15 cellular contexts compared by ENCODE assay signal in the genomic region with DNA sequence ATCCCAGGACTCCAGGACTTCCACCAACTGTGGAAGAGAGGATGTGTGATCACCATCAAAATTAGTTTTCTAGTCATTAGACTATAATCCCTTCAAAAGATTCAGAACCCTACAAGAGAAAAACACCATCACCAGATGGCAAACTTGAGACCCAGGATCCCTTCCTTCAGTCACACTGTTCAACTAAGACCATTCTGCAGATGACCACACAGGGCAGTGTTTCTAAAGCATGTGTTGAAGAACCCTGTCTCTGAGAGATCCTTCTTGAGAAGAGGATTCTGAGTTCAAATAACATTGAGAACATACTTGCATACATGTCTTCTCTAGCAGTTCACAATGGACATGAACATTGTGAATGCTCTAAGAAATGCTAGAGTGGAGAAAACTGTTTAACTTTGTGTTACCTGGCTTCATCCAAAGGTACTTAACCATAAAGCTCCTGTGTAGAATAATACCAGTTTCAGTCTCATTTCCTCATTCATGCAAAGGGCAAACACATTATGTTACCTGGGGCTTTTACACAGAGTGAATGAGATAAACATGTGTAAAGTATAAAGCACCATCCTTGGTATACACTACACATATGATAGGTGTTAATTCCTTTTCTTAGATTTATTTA. TPM values are rescaled to one million over a fixed set of nuclear protein-coding genes. Genes with fewer than 3 reads are reported as not detected.
A peak's percentile ranks its signal among the peaks of the same experiment; 100 is the strongest.
DNase-seq lines count a peak whose midpoint lies in the region; ATAC-seq, FAIRE-seq and TF ChIP-seq lines count a peak whose summit lies in the region.
"Had no signal": no experiment of that assay in that cellular context is flagged by ENCODE, and none has a peak within 500 bp of the region (broad histone marks: within the 10 kb centered on the region; RNA-seq: fewer than 3 reads in every experiment).

No MANE protein-coding gene starts in this region.

- peaks cover 19% of the 10 kb centered on the region; the same call in 1 of the 2 replicates for H3K27me3 ChIP-seq in Panc1 (ENCODE audit: control insufficient read depth, insufficient read depth, low read length)

- in situ Hi-C loops in Panc1 (cut with HindIII; ENCODE audit: low pct_unique_long_range_greater_than_20kb, low sequenced_read_pairs), result no loop called here

- H3K9me3 ChIP-seq in Panc1 (ENCODE audit: control insufficient read depth, insufficient read depth, low read depth, low read length), result no peaks in the 10 kb centered on the region

- FAIRE-seq in D721Med (lab: Jason Lieb, UNC), result no peak
- FAIRE-seq: urothelium cell line had no signal

- DNase-seq in Panc1 (ENCODE audit: low read depth, low spot score) (no peak), GM20000 (ENCODE audit: low spot score) (no peak), sciatic nerve (ENCODE audit: low spot score) (no peak), NCI-H510A (lab: John Stamatoyannopoulos, UW) (no peak), D721Med (ENCODE audit: insufficient read length, low spot score) (no peak)
- DNase-seq: activated naive CD4-positive, alpha-beta T cell treated with anti-CD3 and anti-CD28 coated beads, Interleukin-2, amount 50 U/mL, for 16 hours; CD8-positive, alpha-beta T cell; immature natural killer cell had no signal

- H3K4me1 ChIP-seq in Panc1 (ENCODE audit: control insufficient read depth, insufficient read depth, low read length), result no peaks in the 10 kb centered on the region

- POLR2A ChIA-PET in Panc1 (lab: Charles Lee), result no interaction called here

- peak; percentile 82 for ATAC-seq in GM18499 (IDR thresholded peaks at IDR 0.05; ENCODE audit: insufficient read depth, unreplicated experiment)
- ATAC-seq in GM21360 (IDR thresholded peaks at IDR 0.05; ENCODE audit: unreplicated experiment), result peak; percentile 63
- peak; percentile 62 for ATAC-seq in HG03039 (IDR thresholded peaks at IDR 0.05; ENCODE audit: unreplicated experiment)
- ATAC-seq in Panc1, result no peak
- no peak for ATAC-seq in sciatic nerve
- ATAC-seq: CD8-positive, alpha-beta T cell; WTC11 had no signal

- no peak overlapping the region for H3K4me3 ChIP-seq in Panc1 (ENCODE audit: low read depth in 2 of 2, low read length in 2 of 2)

- intact Hi-C loops in Panc1 (cut with micrococcal nuclease; ENCODE audit: unreplicated experiment), result no loop called here
- intact Hi-C loops in sciatic nerve (cut with DNase I), result no loop called here

- H3K27ac ChIP-seq in Panc1 (ENCODE audit: low read length), result no peak overlapping the region

- peak; percentile 15; the same call in 1 of the 2 replicates for TF ChIP-seq CTCF in Panc1 (IDR thresholded peaks at IDR 0.05)
- no peak for TF ChIP-seq CTCF in GM20000 (IDR thresholded peaks at IDR 0.05; ENCODE audit: extremely low read depth, missing control alignments)
- no peak for TF ChIP-seq CTCF in D721Med (IDR thresholded peaks at IDR 0.05; ENCODE audit: insufficient read depth, missing control alignments)

- CTCF ChIA-PET in Panc1 (lab: Charles Lee), result no interaction called here

- BruUV-seq in Panc1 (replicated peaks; lab: Mats Ljungman, UMichigan), result no TSS peak

- no peaks in the 10 kb centered on the region for H3K36me3 ChIP-seq in Panc1 (ENCODE audit: control insufficient read depth, insufficient read depth, low read length)

RNA-seq across cellular contexts. Expression of a gene that starts 2.4 kb away (rescaled TPM):
- not detected for total RNA-seq in Panc1 (2021; ENCODE audit: unreplicated experiment)
- not detected for polyA plus RNA-seq in Panc1 (2012; ENCODE audit: insufficient read length)
- not detected for total RNA-seq in sciatic nerve
- total RNA-seq: H4, omental fat pad, WTC11 had no signal
- polyA plus RNA-seq: immature natural killer cell had no signal

Comparison
In these comparisons a context has a peak if more than half of its experiments do, and no peak if none do; other contexts are left out.
1. ATAC-seq: peak in GM18499 (single experiment), GM21360 (single experiment) and HG03039 (single experiment); none in Panc1 (single experiment) and sciatic nerve (single experiment).